In genomic region chr2:204452464-204453023, GRCh38 we compare ENCODE assay signal across 9 cellular contexts.
DNase-seq lines count a peak whose midpoint lies in the region; ATAC-seq, FAIRE-seq and TF ChIP-seq lines count a peak whose summit lies in the region.
"Had no signal": no experiment of that assay in that cellular context is flagged by ENCODE, and none has a peak within 500 bp of the region (broad histone marks: within the 10 kb centered on the region; RNA-seq: fewer than 3 reads in every experiment).

No MANE protein-coding gene starts in this region.

- no peaks in the 10 kb centered on the region for H3K27me3 ChIP-seq in RWPE2 (ENCODE audit: insufficient read depth, poor library complexity, severe bottlenecking)
- H3K27me3 ChIP-seq in effector memory CD4-positive, alpha-beta T cell (replicated peaks; ENCODE audit: control insufficient read depth, insufficient read depth, low read length, poor library complexity, severe bottlenecking), result no peaks in the 10 kb centered on the region

- H3K36me3 Mint-ChIP-seq in naive thymus-derived CD8-positive, alpha-beta T cell, result no peaks in the 10 kb centered on the region
- H3K36me3 Mint-ChIP-seq: IgD-negative memory B cell had no signal

- H3K9me3 Mint-ChIP-seq in naive thymus-derived CD8-positive, alpha-beta T cell, result peaks cover 0 to 3% (median 0%) of the 10 kb centered on the region in 9 donors
- H3K9me3 Mint-ChIP-seq: IgD-negative memory B cell had no signal

- no peak for TF ChIP-seq POLR2A in H54 (IDR thresholded peaks at IDR 0.05; ENCODE audit: low read depth, low read length)

- POLR2A ChIA-PET in naive thymus-derived CD8-positive, alpha-beta T cell (lab: Charles Lee), result no interaction called here

- peaks cover 0 to 2% (median 0%) of the 10 kb centered on the region in 5 donors for H3K27me3 Mint-ChIP-seq in naive thymus-derived CD8-positive, alpha-beta T cell
- H3K27me3 Mint-ChIP-seq: IgD-negative memory B cell had no signal

- H3K4me1 ChIP-seq in RWPE2 (ENCODE audit: insufficient read depth, poor library complexity, severe bottlenecking), result peaks cover 7% of the 10 kb centered on the region
- H3K4me1 ChIP-seq in effector memory CD4-positive, alpha-beta T cell (ENCODE audit: control insufficient read depth, insufficient read depth, low read length, poor library complexity, severe bottlenecking), result no peaks in the 10 kb centered on the region

- no peak overlapping the region for H3K4me3 Mint-ChIP-seq in naive thymus-derived CD8-positive, alpha-beta T cell
- H3K4me3 Mint-ChIP-seq: IgD-negative memory B cell had no signal

- FAIRE-seq in H54 (lab: Jason Lieb, UNC), result peak; percentile 93

- H3K4me1 Mint-ChIP-seq in naive thymus-derived CD8-positive, alpha-beta T cell, result no peaks in the 10 kb centered on the region
- H3K4me1 Mint-ChIP-seq: IgD-negative memory B cell had no signal

- peak; percentile 97 for ATAC-seq in RWPE2 (ENCODE audit: low read depth)
- ATAC-seq in GM19324 (IDR thresholded peaks at IDR 0.05; ENCODE audit: low FRiP score, unreplicated experiment), result no peak
- no peak for ATAC-seq in naive thymus-derived CD8-positive, alpha-beta T cell

- H3K27ac ChIP-seq in RWPE2 (ENCODE audit: poor library complexity, severe bottlenecking), result peak overlapping the region; percentile 40
- no peak overlapping the region for H3K27ac ChIP-seq in effector memory CD4-positive, alpha-beta T cell (ENCODE audit: insufficient read depth, low read length, poor library complexity, severe bottlenecking)

- no peak overlapping the region for H3K27ac Mint-ChIP-seq in naive thymus-derived CD8-positive, alpha-beta T cell
- H3K27ac Mint-ChIP-seq: IgD-negative memory B cell had no signal

- no peaks in the 10 kb centered on the region for H3K9me3 ChIP-seq in RWPE2 (ENCODE audit: severe bottlenecking)
- H3K9me3 ChIP-seq in effector memory CD4-positive, alpha-beta T cell (ENCODE audit: control insufficient read depth, low read length), result no peaks in the 10 kb centered on the region

- no peak for TF ChIP-seq CTCF in RWPE2 (IDR thresholded peaks at IDR 0.05; ENCODE audit: poor library complexity, severe bottlenecking)

- no peaks in the 10 kb centered on the region for H3K36me3 ChIP-seq in RWPE2 (ENCODE audit: low read depth)
- H3K36me3 ChIP-seq in effector memory CD4-positive, alpha-beta T cell (ENCODE audit: control insufficient read depth, insufficient read depth, low read length), result no peaks in the 10 kb centered on the region

- H3K4me3 ChIP-seq in RWPE2 (ENCODE audit: severe bottlenecking), result no peak overlapping the region
- no peak overlapping the region for H3K4me3 ChIP-seq in effector memory CD4-positive, alpha-beta T cell (ENCODE audit: insufficient read depth, low read depth, low read length, poor library complexity, severe bottlenecking)

- DNase-seq in H54 (ENCODE audit: insufficient read length, low spot score) (peak; percentile 57), RWPE2 (ENCODE audit: low spot score) (peak; percentile 66), globus pallidus (ENCODE audit: low spot score) (peak; percentile 19), renal cortical epithelial cell (ENCODE audit: low read depth) (peak; percentile 100)
- DNase-seq in effector memory CD4-positive, alpha-beta T cell, result no peak
- DNase-seq in stimulated activated CD4-positive, alpha-beta T cell treated with anti-CD3 and anti-CD28 coated beads, Interleukin-4, amount 100 ng/mL, for 24 hours, result no peak
- DNase-seq in naive thymus-derived CD8-positive, alpha-beta T cell, result no peak

Comparison
In these comparisons a context has a peak if more than half of its experiments do, and no peak if none do; other contexts are left out.
1. DNase-seq: peak in H54 (single experiment), RWPE2 (single experiment), globus pallidus (single experiment) and renal cortical epithelial cell (single experiment); none in effector memory CD4-positive, alpha-beta T cell (0 of 3), stimulated activated CD4-positive, alpha-beta T cell treated with anti-CD3 and anti-CD28 coated beads, Interleukin-4, amount 100 ng/mL, for 24 hours (single experiment) and naive thymus-derived CD8-positive, alpha-beta T cell (0 of 10).